In the genomic region with DNA sequence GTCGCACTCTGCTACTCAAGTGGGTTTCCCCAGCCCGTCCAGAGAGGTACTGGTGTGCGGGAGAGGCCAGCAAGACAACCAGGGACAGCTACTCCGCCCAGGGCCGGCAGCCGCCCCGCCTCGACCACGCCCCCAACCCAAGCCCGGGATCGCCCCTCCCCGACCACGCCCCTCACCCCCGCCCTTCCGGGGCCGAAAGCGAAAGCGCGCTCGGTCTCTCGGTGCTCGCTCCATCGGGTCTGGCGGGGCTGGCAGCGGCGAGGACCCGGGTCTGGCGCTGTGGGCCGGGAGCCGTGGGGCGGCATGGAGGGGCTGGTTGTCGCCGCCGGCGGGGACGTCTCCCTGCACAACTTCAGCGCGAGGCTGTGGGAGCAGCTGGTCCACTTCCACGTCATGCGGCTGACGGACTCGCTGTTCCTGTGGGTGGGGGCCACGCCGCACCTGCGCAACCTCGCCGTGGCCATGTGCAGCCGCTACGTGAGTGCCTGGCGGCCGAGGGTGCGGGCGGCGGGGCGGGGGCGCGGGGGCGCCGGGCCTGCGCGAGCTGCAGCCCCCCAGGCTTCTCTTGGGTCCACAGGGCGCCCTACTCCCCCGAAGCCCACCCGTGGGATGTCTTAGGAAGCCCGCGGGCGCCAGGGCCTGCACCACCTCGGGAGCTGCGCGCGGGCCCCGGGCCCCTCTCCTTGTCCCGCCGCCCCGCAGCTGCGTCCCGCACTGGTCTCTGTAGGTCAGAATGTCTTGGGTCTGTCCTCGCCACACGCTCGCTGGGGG, we compare ENCODE assay signal across 8 cellular contexts. TPM values are rescaled to one million over a fixed set of nuclear protein-coding genes. Genes with fewer than 3 reads are reported as not detected.
DNase-seq lines count a peak whose midpoint lies in the region; ATAC-seq and TF ChIP-seq lines count a peak whose summit lies in the region.

A gene with protein sequence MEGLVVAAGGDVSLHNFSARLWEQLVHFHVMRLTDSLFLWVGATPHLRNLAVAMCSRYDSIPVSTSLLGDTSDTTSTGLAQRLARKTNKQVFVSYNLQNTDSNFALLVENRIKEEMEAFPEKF (plus strand): TSS at position 228 of the 771 bp plus-strand sequence. CDS start 76 bp downstream, at position 304.

- 0% methylated on average over 6 of the region's 80 CpGs for WGBS in right lobe of liver (ENCODE audit: insufficient coverage, low coverage, low lambda C conversion rate, missing lambda C conversion rate)

- no peaks in the 10 kb centered on the region for H3K9me3 ChIP-seq in right lobe of liver

- H3K36me3 Mint-ChIP-seq in CD14-positive monocyte, result peaks cover 15 to 22% of the 10 kb centered on the region in 2 donors

- H3K27me3 Mint-ChIP-seq in CD14-positive monocyte (ENCODE audit: low read depth in 3 of 3), result peaks cover 13 to 21% (median 18%) of the 10 kb centered on the region in 3 donors

- H3K27me3 ChIP-seq in right lobe of liver, result no peaks in the 10 kb centered on the region

- H3K4me1 Mint-ChIP-seq in CD14-positive monocyte, result peaks cover 30% of the 10 kb centered on the region

- TF ChIP-seq CTCF in CD14-positive monocyte (IDR thresholded peaks at IDR 0.05) (no peak), right lobe of liver (IDR thresholded peaks at IDR 0.05) (no peak)

- peak within 1 kb of the TSS; percentile 94 to 98 (median 97) for H3K4me3 ChIP-seq in right lobe of liver

- peaks cover 5 to 8% (median 5%) of the 10 kb centered on the region in 7 donors for H3K9me3 Mint-ChIP-seq in CD14-positive monocyte

- H3K27ac Mint-ChIP-seq in CD14-positive monocyte, result peak within 1 kb of the TSS; percentile 74 to 93 (median 85)

- H3K4me1 ChIP-seq in right lobe of liver, result peaks cover 0 to 20% (median 10%) of the 10 kb centered on the region in 4 donors

- H3K4me3 Mint-ChIP-seq in CD14-positive monocyte, result peak within 1 kb of the TSS; percentile 99 to 100

- ATAC-seq in GM19397 (IDR thresholded peaks at IDR 0.05; ENCODE audit: unreplicated experiment) (peak; percentile 79), HG03565 (IDR thresholded peaks at IDR 0.05; ENCODE audit: unreplicated experiment) (peak; percentile 69), right lobe of liver (peak; percentile 96 to 98 (median 98))

- DNase-seq in CD14-positive monocyte (ENCODE audit: low spot score), result peak; percentile 94
- DNase-seq in NCI-H774 (lab: John Stamatoyannopoulos, UW), result peak; percentile 82
- peak; percentile 97 for DNase-seq in activated CD4-positive, alpha-beta T cell treated with anti-CD3 and anti-CD28 coated beads, Interleukin-2, amount 50 U/mL, for 48 hours
- peak; percentile 69 to 88 for DNase-seq in dermis microvascular lymphatic vessel endothelial cell (ENCODE audit: low read depth in 2 of 2)
- DNase-seq in right lobe of liver, result peak; percentile 97 to 98 (median 98)
- DNase-seq in stimulated activated CD4-positive, alpha-beta T cell treated with anti-CD3 and anti-CD28 coated beads, Interleukin-4, amount 100 ng/mL, for 1 hour, result peak; percentile 96

- intact Hi-C loops in CD14-positive monocyte (cut with micrococcal nuclease) (loop anchor here (2.0 to 10.0 kb wide), 4 partner anchors 98 to 264 kb away; a partner anchor contains a TSS), right lobe of liver (cut with DNase I) (loop anchor here in 1 of 2 donors (10.0 kb wide), 1 partner anchor 134 kb away; no protein-coding TSS in a partner anchor)

- TF ChIP-seq POLR2A in right lobe of liver (IDR thresholded peaks at IDR 0.05), result peak; percentile 51

- H3K36me3 ChIP-seq in right lobe of liver, result peaks cover 0 to 4% (median 0%) of the 10 kb centered on the region in 4 donors

- peak within 1 kb of the TSS; percentile 56 to 83 (median 80) for H3K27ac ChIP-seq in right lobe of liver

RNA-seq across cellular contexts. Expression of the gene that starts here (rescaled TPM):
- 10 to 100 TPM; 27.9 to 31.1 TPM for polyA plus RNA-seq in CD14-positive monocyte
- total RNA-seq in dermis microvascular lymphatic vessel endothelial cell, result 51.5 and 59.3 TPM in 2 replicates
- total RNA-seq in right lobe of liver, result 10 to 100 TPM in 5 of 6 experiments, 1 to 10 TPM in 1; 9.4 to 15.4 (median 11.0) TPM

Comparison
In these comparisons a context has a peak if more than half of its experiments do, and no peak if none do; other contexts are left out.
1. Peak in every context shown above with its lines: DNase-seq, ATAC-seq, H3K4me3 ChIP-seq and H3K27ac ChIP-seq.